ENCODE assay signal across 11 cellular contexts in the genomic region with DNA sequence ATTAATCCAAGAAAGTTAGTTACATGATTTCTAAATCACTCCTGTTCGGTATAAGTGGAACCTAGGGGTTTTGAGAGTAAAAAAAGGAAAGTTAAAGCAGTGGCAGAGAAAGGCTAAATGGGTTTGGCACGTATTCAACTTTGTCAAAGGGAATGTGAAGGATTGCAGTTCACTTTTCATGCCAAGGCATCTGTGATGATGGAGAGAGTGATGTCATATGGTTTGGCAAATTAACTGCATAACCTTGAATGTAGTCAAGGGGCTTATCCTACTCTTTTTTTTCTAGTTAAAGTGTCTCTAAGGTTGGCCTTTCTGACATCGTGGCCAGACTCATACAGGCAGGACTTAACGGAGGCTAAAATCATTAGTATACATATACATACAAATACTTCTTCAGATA.
A peak's percentile ranks its signal among the peaks of the same experiment; 100 is the strongest.
DNase-seq lines count a peak whose midpoint lies in the region; TF ChIP-seq lines count a peak whose summit lies in the region.
"Had no signal": no experiment of that assay in that cellular context is flagged by ENCODE, and none has a peak within 500 bp of the region (broad histone marks: within the 10 kb centered on the region; RNA-seq: fewer than 3 reads in every experiment).

No MANE protein-coding gene starts in this region.

- H3K4me2 ChIP-seq in SK-N-SH, result no peak overlapping the region

- TF ChIP-seq CTCF in A673 (conservative IDR thresholded peaks at IDR 0.05; ENCODE audit: low read depth, low read length) (no peak), SK-N-SH (IDR thresholded peaks at IDR 0.05) (no peak), foreskin fibroblast (IDR thresholded peaks at IDR 0.05; ENCODE audit: low read depth, low read length) (no peak), prostate gland (IDR thresholded peaks at IDR 0.05) (no peak), adrenal gland (IDR thresholded peaks at IDR 0.05) (no peak), uterus (IDR thresholded peaks at IDR 0.05) (no peak)

- TF ChIP-seq POLR2A in prostate gland (IDR thresholded peaks at IDR 0.05) (no peak), adrenal gland (IDR thresholded peaks at IDR 0.05) (no peak), uterus (IDR thresholded peaks at IDR 0.05) (no peak)

- H2AFZ ChIP-seq in SK-N-SH (ENCODE audit: low read depth), result no peak overlapping the region

- intact Hi-C loops in A673 (cut with micrococcal nuclease; ENCODE audit: unreplicated experiment), result no loop called here
- intact Hi-C loops in prostate gland (cut with DNase I), result no loop called here
- intact Hi-C loops in adrenal gland (cut with DNase I), result no loop called here
- intact Hi-C loops in uterus (cut with DNase I; ENCODE audit: low total_unique reads), result no loop called here

- no peaks in the 10 kb centered on the region for H3F3A ChIP-seq in SK-N-SH (replicated peaks; ENCODE audit: insufficient read depth)

- H3K36me3 ChIP-seq in A673 (ENCODE audit: insufficient read depth, low read length, poor library complexity, severe bottlenecking) (no peaks in the 10 kb centered on the region), SK-N-SH (replicated peaks in 1 of 2; ENCODE audit: control insufficient read depth in 1 of 2, insufficient read depth in 2 of 2, low read length in 1 of 2) (peaks cover 0 to 11% of the 10 kb centered on the region in 2 experiments), prostate gland (no peaks in the 10 kb centered on the region), adrenal gland (replicated peaks in 1 of 2) (no peaks in the 10 kb centered on the region), uterus (no peaks in the 10 kb centered on the region)
- H3K36me3 ChIP-seq: cardiac muscle cell had no signal

- WGBS in SK-N-SH (ENCODE audit: low lambda C conversion rate), result 76% methylated on average over 4 of the region's 4 CpGs
- 64% methylated on average over 4 of the region's 4 CpGs for WGBS in prostate gland
- WGBS in adrenal gland, 4 donors, result 59 to 65% (median 61%) methylated on average over 4 of the region's 4 CpGs

- H3K4me1 ChIP-seq in A673 (ENCODE audit: insufficient read depth, low read length, poor library complexity, severe bottlenecking), result peaks cover 3% of the 10 kb centered on the region
- H3K4me1 ChIP-seq in SK-N-SH (ENCODE audit: control insufficient read depth in 1 of 2, insufficient read depth in 2 of 2, low read depth in 1 of 2, low read length in 1 of 2), result peaks cover 0 to 34% of the 10 kb centered on the region in 2 experiments; a peak in 2 of 4 replicates
- H3K4me1 ChIP-seq in prostate gland (replicated peaks), result no peaks in the 10 kb centered on the region
- peaks cover 0 to 10% of the 10 kb centered on the region in 2 donors for H3K4me1 ChIP-seq in adrenal gland (replicated peaks in 1 of 2)
- no peaks in the 10 kb centered on the region for H3K4me1 ChIP-seq in uterus

- H3K27me3 ChIP-seq in A673 (replicated peaks; ENCODE audit: insufficient read depth, low read depth, low read length, poor library complexity), result no peaks in the 10 kb centered on the region
- H3K27me3 ChIP-seq in SK-N-SH (ENCODE audit: insufficient read depth), result no peaks in the 10 kb centered on the region
- no peaks in the 10 kb centered on the region for H3K27me3 ChIP-seq in prostate gland (replicated peaks; ENCODE audit: insufficient read depth)
- H3K27me3 ChIP-seq in adrenal gland, result no peaks in the 10 kb centered on the region
- no peaks in the 10 kb centered on the region for H3K27me3 ChIP-seq in uterus
- H3K27me3 ChIP-seq: cardiac muscle cell had no signal

- H4K20me1 ChIP-seq in SK-N-SH (ENCODE audit: insufficient read depth), result no peaks in the 10 kb centered on the region

- DNase-seq in A673 (ENCODE audit: low spot score), result peak; percentile 38
- peak; percentile 18 for DNase-seq in GM03348 (ENCODE audit: low spot score)
- no peak for DNase-seq in SK-N-SH
- DNase-seq in foreskin fibroblast, result peak; percentile 30 to 73
- no peak for DNase-seq in effector CD8-positive, alpha-beta T cell (lab: John Stamatoyannopoulos, UW)
- DNase-seq in prostate gland (ENCODE audit: low spot score), result no peak
- no peak for DNase-seq in adrenal gland
- DNase-seq in uterus, result no peak
- DNase-seq: activated CD4-positive, alpha-beta memory T cell treated with anti-CD3 and anti-CD28 coated beads, Interleukin-2, amount 10 ng/mL, durations not matched to agents 7 days and 5 days; C1 segment of cervical spinal cord had no signal

- H3K9ac ChIP-seq in SK-N-SH, result no peak overlapping the region

- H3K9me3 ChIP-seq in A673 (ENCODE audit: low read depth, low read length, poor library complexity, severe bottlenecking) (no peaks in the 10 kb centered on the region), SK-N-SH (no peaks in the 10 kb centered on the region), prostate gland (no peaks in the 10 kb centered on the region), adrenal gland (replicated peaks in 1 of 3) (no peaks in the 10 kb centered on the region), uterus (no peaks in the 10 kb centered on the region)

- BruUV-seq in A673 (replicated peaks; lab: Mats Ljungman, UMichigan), result no TSS peak

- CTCF ChIA-PET in A673 (lab: Charles Lee) (no interaction called here), SK-N-SH (lab: Yijun Ruan, JAX) (no interaction called here)

- H3K4me3 ChIP-seq in A673 (ENCODE audit: low read depth, low read length, poor library complexity, severe bottlenecking) (no peak overlapping the region), SK-N-SH (ENCODE audit: low read depth in 2 of 2, low read length in 1 of 2) (no peak overlapping the region), foreskin fibroblast (ENCODE audit: low read depth in 1 of 2, low read length in 2 of 2) (no peak overlapping the region), prostate gland (no peak overlapping the region), adrenal gland (no peak overlapping the region), uterus (no peak overlapping the region)
- H3K4me3 ChIP-seq: cardiac muscle cell had no signal

- peak in 1 of 2 experiments; percentile 31; a peak in 1 of 4 replicates for TF ChIP-seq EP300 in SK-N-SH (IDR thresholded peaks at IDR 0.05; ENCODE audit: borderline replicate concordance in 1 of 2, low read depth in 1 of 2, low read length in 1 of 2)

- POLR2A ChIA-PET in A673 (lab: Charles Lee; ENCODE audit: low non-redundant PET), result no interaction called here
- POLR2A ChIA-PET in SK-N-SH (lab: Yijun Ruan, JAX), result no interaction called here

- H3K27ac ChIP-seq in A673 (ENCODE audit: low read depth, low read length, poor library complexity, severe bottlenecking), result no peak overlapping the region
- H3K27ac ChIP-seq in SK-N-SH (ENCODE audit: low read depth in 2 of 2, low read length in 1 of 2), result peak overlapping the region; percentile 2 to 75; a peak in 1 of 4 replicates
- H3K27ac ChIP-seq in prostate gland, result no peak overlapping the region
- H3K27ac ChIP-seq in adrenal gland, result no peak overlapping the region
- no peak overlapping the region for H3K27ac ChIP-seq in uterus
- H3K27ac ChIP-seq: cardiac muscle cell had no signal

- no peaks in the 10 kb centered on the region for H3K79me2 ChIP-seq in SK-N-SH (ENCODE audit: insufficient read depth)

- H3K9me2 ChIP-seq in SK-N-SH, result no peaks in the 10 kb centered on the region

- no peak for TF ChIP-seq RAD21 in SK-N-SH (IDR thresholded peaks at IDR 0.05; ENCODE audit: low read length)

TF ChIP-seq in SK-N-SH, 30 proteins besides CTCF, POLR2A, EP300 and RAD21:
- TF ChIP-seq POLR2AphosphoS5 (IDR thresholded peaks at IDR 0.05; ENCODE audit: low read depth, low read length) (peak; percentile 43; the same call in 1 of the 2 replicates), RCOR1 (IDR thresholded peaks at IDR 0.05; ENCODE audit: low read length) (peak; percentile 45; the same call in 1 of the 2 replicates), MEF2A (IDR thresholded peaks at IDR 0.05; ENCODE audit: borderline replicate concordance, low read depth) (no peak), CHD2 (IDR thresholded peaks at IDR 0.05; ENCODE audit: low read length, partially characterized antibody) (no peak), TEAD4 (IDR thresholded peaks at IDR 0.05; ENCODE audit: borderline replicate concordance, insufficient read depth) (peak; percentile 24; the same call in 1 of the 2 replicates), ELF1 (IDR thresholded peaks at IDR 0.05) (no peak), NFIC (IDR thresholded peaks at IDR 0.05; ENCODE audit: borderline replicate concordance) (peak; percentile 94), JUND (IDR thresholded peaks at IDR 0.05) (peak; percentile 46; the same call in 1 of the 2 replicates), FOSL2 (IDR thresholded peaks at IDR 0.05; ENCODE audit: borderline replicate concordance, low read depth) (peak; percentile 14; the same call in 1 of the 2 replicates), TCF12 (IDR thresholded peaks at IDR 0.05) (peak; percentile 87)
- TF ChIP-seq, protein P1, sequence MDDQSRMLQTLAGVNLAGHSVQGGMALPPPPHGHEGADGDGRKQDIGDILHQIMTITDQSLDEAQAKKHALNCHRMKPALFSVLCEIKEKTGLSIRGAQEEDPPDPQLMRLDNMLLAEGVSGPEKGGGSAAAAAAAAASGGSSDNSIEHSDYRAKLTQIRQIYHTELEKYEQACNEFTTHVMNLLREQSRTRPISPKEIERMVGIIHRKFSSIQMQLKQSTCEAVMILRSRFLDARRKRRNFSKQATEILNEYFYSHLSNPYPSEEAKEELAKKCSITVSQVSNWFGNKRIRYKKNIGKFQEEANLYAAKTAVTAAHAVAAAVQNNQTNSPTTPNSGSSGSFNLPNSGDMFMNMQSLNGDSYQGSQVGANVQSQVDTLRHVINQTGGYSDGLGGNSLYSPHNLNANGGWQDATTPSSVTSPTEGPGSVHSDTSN (IDR thresholded peaks at IDR 0.05), result peak; percentile 88
- TF ChIP-seq, protein P2, sequence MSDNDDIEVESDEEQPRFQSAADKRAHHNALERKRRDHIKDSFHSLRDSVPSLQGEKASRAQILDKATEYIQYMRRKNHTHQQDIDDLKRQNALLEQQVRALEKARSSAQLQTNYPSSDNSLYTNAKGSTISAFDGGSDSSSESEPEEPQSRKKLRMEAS (IDR thresholded peaks at IDR 0.05; ENCODE audit: low read depth), result no peak

Comparison
In these comparisons a context has a peak if more than half of its experiments do, and no peak if none do; other contexts are left out.
1. DNase-seq: peak in A673 (single experiment), GM03348 (single experiment) and foreskin fibroblast (2 of 2); none in SK-N-SH (single experiment), effector CD8-positive, alpha-beta T cell (single experiment), prostate gland (single experiment), adrenal gland (0 of 7) and uterus (0 of 2).
2. H3K27ac ChIP-seq: peak in SK-N-SH (2 of 2); none in A673 (single experiment), prostate gland (0 of 2), adrenal gland (0 of 5) and uterus (0 of 2).